ENCODE assay signal across 1 cellular context in the genomic region with DNA sequence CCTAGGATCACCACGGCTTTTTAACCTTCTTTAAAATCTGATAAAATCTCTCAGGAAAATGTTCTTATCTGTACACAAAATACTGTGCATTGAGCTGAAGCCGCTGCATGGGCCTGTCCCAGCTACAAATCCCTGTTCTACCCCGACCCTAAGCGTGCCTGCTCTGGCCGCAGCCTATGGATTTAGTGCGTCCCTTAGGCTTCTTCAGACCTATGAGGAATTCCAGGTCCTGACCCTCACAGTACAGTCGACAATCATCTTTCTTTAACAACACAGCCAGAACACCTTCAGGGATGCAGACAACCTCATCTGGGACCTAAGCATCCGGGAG.
TF ChIP-seq lines count a peak whose summit lies in the region.

No MANE protein-coding gene starts in this region.

TF ChIP-seq in GM23338, 12 proteins besides CTCF, POLR2A, EP300 and RAD21 (continued from another document):
- TF ChIP-seq ZNF331 (CRISPR knock-in tag; IDR thresholded peaks at IDR 0.05; ENCODE audit: low read depth): no peak
